In genomic region chr10:33008499-33009243, GRCh38 we compare ENCODE assay signal across 8 cellular contexts. TPM values are rescaled to one million over a fixed set of nuclear protein-coding genes. Genes with fewer than 3 reads are reported as not detected.
DNase-seq lines count a peak whose midpoint lies in the region; ATAC-seq, FAIRE-seq and TF ChIP-seq lines count a peak whose summit lies in the region.

No MANE protein-coding gene starts in this region.

- H3K27me3 ChIP-seq in Loucy (ENCODE audit: insufficient read depth, low read length, poor library complexity, severe bottlenecking): no peaks in the 10 kb centered on the region
- H3K27me3 ChIP-seq in SJCRH30: no peaks in the 10 kb centered on the region
- H3K27me3 ChIP-seq in parathyroid adenoma (ENCODE audit: control insufficient read depth, insufficient read depth, low read length): no peaks in the 10 kb centered on the region

- H2AFZ ChIP-seq in Loucy (ENCODE audit: low read length): peak overlapping the region; percentile 23; the same call in 1 of the 2 replicates
- H2AFZ ChIP-seq in parathyroid adenoma: peak overlapping the region; percentile 70

- H3K4me1 ChIP-seq in Loucy (ENCODE audit: insufficient read depth, low read length, poor library complexity, severe bottlenecking): peaks cover 22% of the 10 kb centered on the region
- peaks cover 21% of the 10 kb centered on the region for H3K4me1 ChIP-seq in SJCRH30
- H3K4me1 ChIP-seq in parathyroid adenoma: peaks cover 3% of the 10 kb centered on the region

- no peaks in the 10 kb centered on the region for H3F3A ChIP-seq in Loucy (ENCODE audit: low read depth)

- no peaks in the 10 kb centered on the region for H3K9me2 ChIP-seq in Loucy (replicated peaks; ENCODE audit: low read depth, low read length)

- H3K4me3 ChIP-seq in Loucy (ENCODE audit: low read length, poor library complexity, severe bottlenecking) (peak overlapping the region; percentile 48), SJCRH30 (peak overlapping the region; percentile 2; the same call in 1 of the 2 replicates), parathyroid adenoma (ENCODE audit: low read depth, low read length) (peak overlapping the region; percentile 29)

- H3K9me3 ChIP-seq in Loucy (ENCODE audit: insufficient read depth, low read depth, low read length) (no peaks in the 10 kb centered on the region), SJCRH30 (replicated peaks) (no peaks in the 10 kb centered on the region), parathyroid adenoma (ENCODE audit: control insufficient read depth, low read length) (no peaks in the 10 kb centered on the region)

- no peaks in the 10 kb centered on the region for H3K79me2 ChIP-seq in Loucy (ENCODE audit: insufficient read depth, low read length)
- H3K79me2 ChIP-seq in parathyroid adenoma: no peaks in the 10 kb centered on the region

- TF ChIP-seq CTCF in Loucy (conservative IDR thresholded peaks at IDR 0.05; ENCODE audit: low read length): peak; percentile 100
- TF ChIP-seq CTCF in parathyroid adenoma (IDR thresholded peaks at IDR 0.05): peak; percentile 99

- DNase-seq in Ammon's horn (ENCODE audit: low spot score) (peak; percentile 86), SJCRH30 (peak; percentile 74 to 91), frontal cortex (ENCODE audit: low spot score in 2 of 2) (peak; percentile 60 to 71), NK-92 (lab: John Stamatoyannopoulos, UW; ENCODE audit: unreplicated experiment) (no peak)
- peak; percentile 70 for DNase-seq in activated naive CD4-positive, alpha-beta T cell treated with Interleukin-2 at 50 U/mL for 16 hours

- no peaks in the 10 kb centered on the region for H3K36me3 ChIP-seq in Loucy (ENCODE audit: insufficient read depth, low read length)
- no peaks in the 10 kb centered on the region for H3K36me3 ChIP-seq in SJCRH30
- H3K36me3 ChIP-seq in parathyroid adenoma (ENCODE audit: control insufficient read depth, insufficient read depth, low read length): no peaks in the 10 kb centered on the region

- H3K9ac ChIP-seq in Loucy (ENCODE audit: low read depth, low read length, poor library complexity, severe bottlenecking): no peak overlapping the region
- no peak overlapping the region for H3K9ac ChIP-seq in parathyroid adenoma

- H3K4me2 ChIP-seq in Loucy (ENCODE audit: low read depth, low read length, poor library complexity, severe bottlenecking) (peak overlapping the region; percentile 36), parathyroid adenoma (ENCODE audit: low read length) (peak overlapping the region; percentile 67)

- FAIRE-seq in frontal cortex (lab: Jason Lieb, UNC): no peak

- peak; percentile 56 for ATAC-seq in GM19035 (IDR thresholded peaks at IDR 0.05; ENCODE audit: unreplicated experiment)

- peak overlapping the region; percentile 81; the same call in 1 of the 2 replicates for H3K27ac ChIP-seq in SJCRH30
- H3K27ac ChIP-seq in parathyroid adenoma: no peak overlapping the region

- no peaks in the 10 kb centered on the region for H4K20me1 ChIP-seq in Loucy (ENCODE audit: insufficient read depth, low read length, poor library complexity, severe bottlenecking)

RNA-seq across cellular contexts. Expression of gene ITGB1, which starts 50.6 kb away (rescaled TPM):
- 331 and 339 TPM in 2 replicates for total RNA-seq in SJCRH30 (2014; rRNA removed; shearing (Covaris generic))
- total RNA-seq in frontal cortex: 110 TPM
